ENCODE assay signal across 8 cellular contexts in the genomic region with DNA sequence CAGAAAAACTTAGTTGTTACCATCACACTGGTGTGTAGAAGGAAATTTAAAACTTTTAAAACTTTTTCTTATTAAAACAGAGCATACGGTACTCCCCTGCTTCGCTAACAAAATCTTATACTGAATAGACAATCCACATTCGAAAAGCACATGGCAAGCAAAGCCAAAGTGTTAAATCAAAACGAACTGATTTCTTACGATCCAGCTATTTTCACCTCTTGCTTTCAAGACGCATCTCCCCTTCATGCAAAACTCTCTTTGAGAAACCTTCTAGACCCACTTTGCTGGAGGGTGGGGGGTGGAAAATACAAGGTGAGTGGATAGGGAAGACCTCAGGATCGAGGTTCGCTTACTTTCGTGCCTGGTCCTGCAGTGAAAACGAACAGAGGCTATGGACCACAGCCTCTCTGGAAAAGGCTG. TPM values are rescaled to one million over a fixed set of nuclear protein-coding genes. Genes with fewer than 3 reads are reported as not detected.
DNase-seq lines count a peak whose midpoint lies in the region; ATAC-seq and TF ChIP-seq lines count a peak whose summit lies in the region.

No MANE protein-coding gene starts in this region.

- H3K9me3 ChIP-seq in left lung, result no peaks in the 10 kb centered on the region
- H3K9me3 ChIP-seq in tibial artery, result no peaks in the 10 kb centered on the region

- H3K4me1 Mint-ChIP-seq in activated T-cell treated with anti-CD3 and anti-CD28 coated beads, Interleukin-2, amount 50 U/mL, for 4 hours (ENCODE audit: low read depth), result peaks cover 61% of the 10 kb centered on the region
- H3K4me1 Mint-ChIP-seq in activated naive CD8-positive, alpha-beta T cell treated with anti-CD3 and anti-CD28 coated beads, Interleukin-2, amount 50 U/mL, for 24 hours, result peaks cover 59% of the 10 kb centered on the region

- H3K27ac ChIP-seq in left lung (peak overlapping the region; percentile 95 to 96), tibial artery (peak overlapping the region; percentile 92 to 97)

- intact Hi-C loops in left lung (cut with DNase I) (no loop called here), tibial artery (cut with DNase I; ENCODE audit: low total_unique reads) (loop anchor here (2.0 to 10.0 kb wide), 2 partner anchors 307 to 377 kb away; a partner anchor contains a TSS)

- H3K27me3 ChIP-seq in left lung, result no peaks in the 10 kb centered on the region
- no peaks in the 10 kb centered on the region for H3K27me3 ChIP-seq in tibial artery

- H3K36me3 Mint-ChIP-seq in activated T-cell treated with anti-CD3 and anti-CD28 coated beads, Interleukin-2, amount 50 U/mL, for 4 hours (ENCODE audit: insufficient read depth), result peaks cover 18% of the 10 kb centered on the region
- H3K36me3 Mint-ChIP-seq in activated naive CD8-positive, alpha-beta T cell treated with anti-CD3 and anti-CD28 coated beads, Interleukin-2, amount 50 U/mL, for 24 hours (ENCODE audit: low read depth), result peaks cover 27% of the 10 kb centered on the region

- H3K27ac Mint-ChIP-seq in activated naive CD8-positive, alpha-beta T cell treated with anti-CD3 and anti-CD28 coated beads, Interleukin-2, amount 50 U/mL, for 24 hours, result peak overlapping the region; percentile 98

- H3K9me3 Mint-ChIP-seq in activated T-cell treated with anti-CD3 and anti-CD28 coated beads, Interleukin-2, amount 50 U/mL, for 4 hours, result no peaks in the 10 kb centered on the region
- no peaks in the 10 kb centered on the region for H3K9me3 Mint-ChIP-seq in activated naive CD8-positive, alpha-beta T cell treated with anti-CD3 and anti-CD28 coated beads, Interleukin-2, amount 50 U/mL, for 24 hours

- no peaks in the 10 kb centered on the region for H3K27me3 Mint-ChIP-seq in activated T-cell treated with anti-CD3 and anti-CD28 coated beads, Interleukin-2, amount 50 U/mL, for 4 hours (ENCODE audit: low read depth)
- H3K27me3 Mint-ChIP-seq in activated naive CD8-positive, alpha-beta T cell treated with anti-CD3 and anti-CD28 coated beads, Interleukin-2, amount 50 U/mL, for 24 hours, result no peaks in the 10 kb centered on the region

- peak overlapping the region; percentile 99 for H3K4me3 Mint-ChIP-seq in activated T-cell treated with anti-CD3 and anti-CD28 coated beads, Interleukin-2, amount 50 U/mL, for 4 hours
- peak overlapping the region; percentile 94 for H3K4me3 Mint-ChIP-seq in activated naive CD8-positive, alpha-beta T cell treated with anti-CD3 and anti-CD28 coated beads, Interleukin-2, amount 50 U/mL, for 24 hours

- DNase-seq in activated T-cell treated with anti-CD3 and anti-CD28 coated beads, Interleukin-2, amount 50 U/mL, for 4 hours, result no peak
- DNase-seq in activated T-cell treated with anti-CD3 and anti-CD28 coated beads for 4 hours (no peak), left lung (no peak), tibial artery (no peak), putamen (ENCODE audit: low spot score) (no peak)
- DNase-seq in activated naive CD8-positive, alpha-beta T cell treated with anti-CD3 and anti-CD28 coated beads, Interleukin-2, amount 50 U/mL, for 24 hours, result no peak
- no peak for DNase-seq in activated CD4-positive, CD25-positive, alpha-beta regulatory T cell treated with anti-CD3 and anti-CD28 coated beads, Interleukin-2, amount 50 U/mL, for 72 hours

- ATAC-seq in activated T-cell treated with anti-CD3 and anti-CD28 coated beads, Interleukin-2, amount 50 U/mL, for 4 hours, result no peak
- no peak for ATAC-seq in activated naive CD8-positive, alpha-beta T cell treated with anti-CD3 and anti-CD28 coated beads, Interleukin-2, amount 50 U/mL, for 24 hours
- ATAC-seq in left lung (no peak), GM21619 (IDR thresholded peaks at IDR 0.05; ENCODE audit: unreplicated experiment) (no peak)

- peak overlapping the region; percentile 79 to 87 for H3K4me3 ChIP-seq in left lung
- peak overlapping the region; percentile 69 to 93 for H3K4me3 ChIP-seq in tibial artery

- H3K4me1 ChIP-seq in left lung (peaks cover 20 to 55% of the 10 kb centered on the region in 2 donors), tibial artery (peaks cover 0 to 47% (median 17%) of the 10 kb centered on the region in 4 donors)

- no peaks in the 10 kb centered on the region for H3K36me3 ChIP-seq in left lung
- no peaks in the 10 kb centered on the region for H3K36me3 ChIP-seq in tibial artery

- TF ChIP-seq CTCF in left lung (IDR thresholded peaks at IDR 0.05) (no peak), tibial artery (IDR thresholded peaks at IDR 0.05) (no peak)

RNA-seq across cellular contexts. Expression of a gene that starts 0.3 kb away (rescaled TPM):
- total RNA-seq in activated T-cell treated with anti-CD3 and anti-CD28 coated beads, Interleukin-2, amount 50 U/mL, for 4 hours, result 10 to 100 TPM; 52.1 to 59.0 (median 55.6) TPM
- 10 to 100 TPM; 17.1 to 22.1 TPM for total RNA-seq in left lung

RNA-seq across cellular contexts. Expression of a gene that starts 0.8 kb away (rescaled TPM):
- 10 to 100 TPM; 39.2 to 44.1 (median 43.1) TPM for total RNA-seq in activated T-cell treated with anti-CD3 and anti-CD28 coated beads, Interleukin-2, amount 50 U/mL, for 4 hours
- total RNA-seq in left lung, result 10 to 100 TPM; 44.0 to 53.5 TPM
